1 cellular context compared by ENCODE assay signal in genomic region chr19:41439441-41440222, GRCh38.
TF ChIP-seq lines count a peak whose summit lies in the region.

Gene DMAC2, minus strand, starts transcription at chr19:41439912. Its CDS starts 13 bp downstream, at chr19:41439899.

TF ChIP-seq in HepG2, 621 proteins besides CTCF, POLR2A, EP300 and RAD21 (continued from another document and continues in another):
- peak; percentile 50; the same call in 1 of the 2 replicates for TF ChIP-seq KMT2A (CRISPR knock-in tag; IDR thresholded peaks at IDR 0.05)
- 0 out of 2 replicates have a peak, but pooled peaks have one; percentile 12 for TF ChIP-seq CSRNP1 (CRISPR knock-in tag; IDR thresholded peaks at IDR 0.05)
- no peak; the same call in 1 of the 2 replicates for TF ChIP-seq GMEB2 (CRISPR knock-in tag; IDR thresholded peaks at IDR 0.05; ENCODE audit: low read depth)
- TF ChIP-seq HBP1 (CRISPR knock-in tag; IDR thresholded peaks at IDR 0.05; ENCODE audit: low read depth), result no peak
- TF ChIP-seq, protein P1, sequence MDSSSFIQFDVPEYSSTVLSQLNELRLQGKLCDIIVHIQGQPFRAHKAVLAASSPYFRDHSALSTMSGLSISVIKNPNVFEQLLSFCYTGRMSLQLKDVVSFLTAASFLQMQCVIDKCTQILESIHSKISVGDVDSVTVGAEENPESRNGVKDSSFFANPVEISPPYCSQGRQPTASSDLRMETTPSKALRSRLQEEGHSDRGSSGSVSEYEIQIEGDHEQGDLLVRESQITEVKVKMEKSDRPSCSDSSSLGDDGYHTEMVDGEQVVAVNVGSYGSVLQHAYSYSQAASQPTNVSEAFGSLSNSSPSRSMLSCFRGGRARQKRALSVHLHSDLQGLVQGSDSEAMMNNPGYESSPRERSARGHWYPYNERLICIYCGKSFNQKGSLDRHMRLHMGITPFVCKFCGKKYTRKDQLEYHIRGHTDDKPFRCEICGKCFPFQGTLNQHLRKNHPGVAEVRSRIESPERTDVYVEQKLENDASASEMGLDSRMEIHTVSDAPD (CRISPR knock-in tag; IDR thresholded peaks at IDR 0.05), result no peak
- no peak for TF ChIP-seq ZC3H13 (CRISPR knock-in tag; IDR thresholded peaks at IDR 0.05)
- TF ChIP-seq, protein P2, sequence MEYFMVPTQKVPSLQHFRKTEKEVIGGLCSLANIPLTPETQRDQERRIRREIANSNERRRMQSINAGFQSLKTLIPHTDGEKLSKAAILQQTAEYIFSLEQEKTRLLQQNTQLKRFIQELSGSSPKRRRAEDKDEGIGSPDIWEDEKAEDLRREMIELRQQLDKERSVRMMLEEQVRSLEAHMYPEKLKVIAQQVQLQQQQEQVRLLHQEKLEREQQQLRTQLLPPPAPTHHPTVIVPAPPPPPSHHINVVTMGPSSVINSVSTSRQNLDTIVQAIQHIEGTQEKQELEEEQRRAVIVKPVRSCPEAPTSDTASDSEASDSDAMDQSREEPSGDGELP (IDR thresholded peaks at IDR 0.05; ENCODE audit: borderline replicate concordance, low read depth), result no peak
- TF ChIP-seq CBX2 (IDR thresholded peaks at IDR 0.05; ENCODE audit: low read depth, low read length), result no peak
- 0 out of 2 replicates have a peak, but pooled peaks have one; percentile 25 for TF ChIP-seq CBX2 (CRISPR knock-in tag; IDR thresholded peaks at IDR 0.05; ENCODE audit: low read depth)
- TF ChIP-seq ZNF550 (CRISPR knock-in tag; IDR thresholded peaks at IDR 0.05; ENCODE audit: borderline replicate concordance), result no peak
- no peak; the same call in 1 of the 2 replicates for TF ChIP-seq ZNF768 (CRISPR knock-in tag; IDR thresholded peaks at IDR 0.05)
- TF ChIP-seq MED1 (CRISPR knock-in tag; IDR thresholded peaks at IDR 0.05), result peak; percentile 29; the same call in 1 of the 2 replicates
- TF ChIP-seq, protein P3, sequence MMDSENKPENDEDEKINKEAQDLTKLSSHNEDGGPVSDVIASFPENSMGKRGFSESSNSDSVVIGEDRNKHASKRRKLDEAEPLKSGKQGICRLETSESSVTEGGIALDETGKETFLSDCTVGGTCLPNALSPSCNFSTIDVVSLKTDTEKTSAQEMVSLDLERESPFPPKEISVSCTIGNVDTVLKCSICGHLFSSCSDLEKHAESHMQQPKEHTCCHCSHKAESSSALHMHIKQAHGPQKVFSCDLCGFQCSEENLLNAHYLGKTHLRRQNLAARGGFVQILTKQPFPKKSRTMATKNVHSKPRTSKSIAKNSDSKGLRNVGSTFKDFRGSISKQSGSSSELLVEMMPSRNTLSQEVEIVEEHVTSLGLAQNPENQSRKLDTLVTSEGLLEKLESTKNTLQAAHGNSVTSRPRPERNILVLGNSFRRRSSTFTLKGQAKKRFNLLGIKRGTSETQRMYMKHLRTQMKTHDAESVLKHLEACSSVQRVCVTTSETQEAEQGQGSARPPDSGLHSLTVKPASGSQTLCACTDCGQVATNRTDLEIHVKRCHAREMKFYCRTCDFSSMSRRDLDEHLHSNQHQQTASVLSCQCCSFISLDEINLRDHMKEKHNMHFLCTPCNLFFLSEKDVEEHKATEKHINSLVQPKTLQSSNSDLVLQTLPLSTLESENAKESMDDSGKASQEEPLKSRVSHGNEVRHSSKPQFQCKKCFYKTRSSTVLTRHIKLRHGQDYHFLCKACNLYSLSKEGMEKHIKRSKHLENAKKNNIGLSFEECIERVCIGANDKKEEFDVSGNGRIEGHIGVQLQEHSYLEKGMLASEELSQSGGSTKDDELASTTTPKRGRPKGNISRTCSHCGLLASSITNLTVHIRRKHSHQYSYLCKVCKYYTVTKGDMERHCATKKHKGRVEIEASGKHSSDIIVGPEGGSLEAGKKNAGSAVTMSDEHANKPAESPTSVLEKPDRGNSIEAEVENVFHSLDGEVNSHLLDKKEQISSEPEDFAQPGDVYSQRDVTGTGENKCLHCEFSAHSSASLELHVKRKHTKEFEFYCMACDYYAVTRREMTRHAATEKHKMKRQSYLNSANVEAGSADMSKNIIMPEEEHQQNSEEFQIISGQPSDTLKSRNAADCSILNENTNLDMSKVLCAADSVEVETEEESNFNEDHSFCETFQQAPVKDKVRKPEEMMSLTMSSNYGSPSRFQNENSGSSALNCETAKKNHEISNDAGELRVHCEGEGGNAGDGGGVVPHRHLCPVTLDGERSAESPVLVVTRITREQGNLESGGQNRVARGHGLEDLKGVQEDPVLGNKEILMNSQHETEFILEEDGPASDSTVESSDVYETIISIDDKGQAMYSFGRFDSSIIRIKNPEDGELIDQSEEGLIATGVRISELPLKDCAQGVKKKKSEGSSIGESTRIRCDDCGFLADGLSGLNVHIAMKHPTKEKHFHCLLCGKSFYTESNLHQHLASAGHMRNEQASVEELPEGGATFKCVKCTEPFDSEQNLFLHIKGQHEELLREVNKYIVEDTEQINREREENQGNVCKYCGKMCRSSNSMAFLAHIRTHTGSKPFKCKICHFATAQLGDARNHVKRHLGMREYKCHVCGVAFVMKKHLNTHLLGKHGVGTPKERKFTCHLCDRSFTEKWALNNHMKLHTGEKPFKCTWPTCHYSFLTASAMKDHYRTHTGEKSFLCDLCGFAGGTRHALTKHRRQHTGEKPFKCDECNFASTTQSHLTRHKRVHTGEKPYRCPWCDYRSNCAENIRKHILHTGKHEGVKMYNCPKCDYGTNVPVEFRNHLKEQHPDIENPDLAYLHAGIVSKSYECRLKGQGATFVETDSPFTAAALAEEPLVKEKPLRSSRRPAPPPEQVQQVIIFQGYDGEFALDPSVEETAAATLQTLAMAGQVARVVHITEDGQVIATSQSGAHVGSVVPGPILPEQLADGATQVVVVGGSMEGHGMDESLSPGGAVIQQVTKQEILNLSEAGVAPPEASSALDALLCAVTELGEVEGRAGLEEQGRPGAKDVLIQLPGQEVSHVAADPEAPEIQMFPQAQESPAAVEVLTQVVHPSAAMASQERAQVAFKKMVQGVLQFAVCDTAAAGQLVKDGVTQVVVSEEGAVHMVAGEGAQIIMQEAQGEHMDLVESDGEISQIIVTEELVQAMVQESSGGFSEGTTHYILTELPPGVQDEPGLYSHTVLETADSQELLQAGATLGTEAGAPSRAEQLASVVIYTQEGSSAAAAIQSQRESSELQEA (CRISPR knock-in tag; IDR thresholded peaks at IDR 0.05; ENCODE audit: not compliant biosample characterization), result peak; percentile 72
- TF ChIP-seq PAF1 (CRISPR knock-in tag; IDR thresholded peaks at IDR 0.05), result no peak
- TF ChIP-seq MEIS2 (CRISPR knock-in tag; IDR thresholded peaks at IDR 0.05), result no peak
- TF ChIP-seq GLMP (CRISPR knock-in tag; IDR thresholded peaks at IDR 0.05; ENCODE audit: borderline replicate concordance), result no peak
- no peak for TF ChIP-seq USF2 (IDR thresholded peaks at IDR 0.05; ENCODE audit: low read depth, low read length)
- no peak for TF ChIP-seq USF2 (CRISPR knock-in tag; IDR thresholded peaks at IDR 0.05; ENCODE audit: borderline replicate concordance)
- TF ChIP-seq ZNF503 (CRISPR knock-in tag; IDR thresholded peaks at IDR 0.05), result no peak
- no peak for TF ChIP-seq ZNF672 (CRISPR knock-in tag; IDR thresholded peaks at IDR 0.05)
- peak; percentile 84 for TF ChIP-seq ZMYM4 (CRISPR knock-in tag; IDR thresholded peaks at IDR 0.05)
- TF ChIP-seq NONO (IDR thresholded peaks at IDR 0.05), result no peak
- TF ChIP-seq NONO (CRISPR knock-in tag; conservative IDR thresholded peaks at IDR 0.05), result peak; percentile 96
- TF ChIP-seq LCORL (IDR thresholded peaks at IDR 0.05), result no peak
- TF ChIP-seq LCORL (CRISPR knock-in tag; IDR thresholded peaks at IDR 0.05), result peak; percentile 64; the same call in 1 of the 2 replicates
- TF ChIP-seq SUZ12 (IDR thresholded peaks at IDR 0.05; ENCODE audit: low read depth, low read length), result no peak
- TF ChIP-seq, protein P4, sequence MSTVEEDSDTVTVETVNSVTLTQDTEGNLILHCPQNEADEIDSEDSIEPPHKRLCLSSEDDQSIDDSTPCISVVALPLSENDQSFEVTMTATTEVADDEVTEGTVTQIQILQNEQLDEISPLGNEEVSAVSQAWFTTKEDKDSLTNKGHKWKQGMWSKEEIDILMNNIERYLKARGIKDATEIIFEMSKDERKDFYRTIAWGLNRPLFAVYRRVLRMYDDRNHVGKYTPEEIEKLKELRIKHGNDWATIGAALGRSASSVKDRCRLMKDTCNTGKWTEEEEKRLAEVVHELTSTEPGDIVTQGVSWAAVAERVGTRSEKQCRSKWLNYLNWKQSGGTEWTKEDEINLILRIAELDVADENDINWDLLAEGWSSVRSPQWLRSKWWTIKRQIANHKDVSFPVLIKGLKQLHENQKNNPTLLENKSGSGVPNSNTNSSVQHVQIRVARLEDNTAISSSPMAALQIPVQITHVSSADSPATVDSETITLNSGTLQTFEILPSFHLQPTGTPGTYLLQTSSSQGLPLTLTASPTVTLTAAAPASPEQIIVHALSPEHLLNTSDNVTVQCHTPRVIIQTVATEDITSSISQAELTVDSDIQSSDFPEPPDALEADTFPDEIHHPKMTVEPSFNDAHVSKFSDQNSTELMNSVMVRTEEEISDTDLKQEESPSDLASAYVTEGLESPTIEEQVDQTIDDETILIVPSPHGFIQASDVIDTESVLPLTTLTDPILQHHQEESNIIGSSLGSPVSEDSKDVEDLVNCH (CRISPR knock-in tag; IDR thresholded peaks at IDR 0.05), result no peak
- no peak for TF ChIP-seq ZBTB2 (CRISPR knock-in tag; IDR thresholded peaks at IDR 0.05; ENCODE audit: low read depth)
